In genomic region chr5:142743677-142744441, GRCh38 we compare ENCODE assay signal across 10 cellular contexts. TPM values are rescaled to one million over a fixed set of nuclear protein-coding genes. Genes with fewer than 3 reads are reported as not detected.
A peak's percentile ranks its signal among the peaks of the same experiment; 100 is the strongest.
DNase-seq lines count a peak whose midpoint lies in the region; ATAC-seq and TF ChIP-seq lines count a peak whose summit lies in the region.
"Had no signal": no experiment of that assay in that cellular context is flagged by ENCODE, and none has a peak within 500 bp of the region (broad histone marks: within the 10 kb centered on the region; RNA-seq: fewer than 3 reads in every experiment).

No MANE protein-coding gene starts in this region.

- H3K27ac ChIP-seq in IMR-90 (ENCODE audit: insufficient read depth, low read length), result no peak overlapping the region
- peak overlapping the region in 11 of 21 experiments; percentile 16 to 74 (median 47) for H3K27ac ChIP-seq in skin epidermis
- peak overlapping the region in 1 of 2 donors; percentile 49 for H3K27ac ChIP-seq in testis

- no peak overlapping the region for H3K56ac ChIP-seq in IMR-90 (ENCODE audit: extremely low read depth, insufficient read depth, low read length)

- no peak overlapping the region for H3K18ac ChIP-seq in IMR-90 (ENCODE audit: low read depth, low read length)

- no peaks in the 10 kb centered on the region for H4K20me1 ChIP-seq in IMR-90 (ENCODE audit: insufficient read depth, low read length)

- no peaks in the 10 kb centered on the region for H3K79me1 ChIP-seq in IMR-90 (ENCODE audit: low read depth in 1 of 2, low read length in 2 of 2)

- no peak overlapping the region for H3K4me2 ChIP-seq in IMR-90 (ENCODE audit: low read depth, low read length)

- no peak for TF ChIP-seq POLR2A in IMR-90 (IDR thresholded peaks at IDR 0.05; ENCODE audit: low read depth, low read length)
- TF ChIP-seq POLR2A in erythroblast (IDR thresholded peaks at IDR 0.05; ENCODE audit: low read length), result no peak
- TF ChIP-seq POLR2A in testis (IDR thresholded peaks at IDR 0.05), result no peak

- no peak overlapping the region for H3K4me3 Mint-ChIP-seq in T-helper 17 cell

- H2BK20ac ChIP-seq in IMR-90 (ENCODE audit: low read depth, low read length), result peak overlapping the region; percentile 52; the same call in 1 of the 2 replicates

- no peak overlapping the region for H3K27ac Mint-ChIP-seq in T-helper 17 cell

- POLR2A ChIA-PET in IMR-90 (lab: Charles Lee; ENCODE audit: unreplicated experiment), result no interaction called here

- peaks cover 2% of the 10 kb centered on the region for H3K36me3 Mint-ChIP-seq in T-helper 17 cell (ENCODE audit: low read depth)

- peak overlapping the region; percentile 4; the same call in 1 of the 2 replicates for H4K5ac ChIP-seq in IMR-90 (ENCODE audit: low read depth, low read length)

- H2BK120ac ChIP-seq in IMR-90 (ENCODE audit: low read depth, low read length), result no peak overlapping the region

- H2BK15ac ChIP-seq in IMR-90 (ENCODE audit: low read depth, low read length), result no peak overlapping the region

- H3K4me1 ChIP-seq in IMR-90 (ENCODE audit: control insufficient read depth, insufficient read depth, low read length), result peaks cover 4% of the 10 kb centered on the region; the same call in 1 of the 2 replicates
- peaks cover 5% of the 10 kb centered on the region for H3K4me1 ChIP-seq in testis

- no peak overlapping the region for H4K91ac ChIP-seq in IMR-90 (ENCODE audit: insufficient read depth, low read depth, low read length)

- no peaks in the 10 kb centered on the region for H3K4me1 Mint-ChIP-seq in T-helper 17 cell

- no peaks in the 10 kb centered on the region for H3K9me3 ChIP-seq in IMR-90 (ENCODE audit: control insufficient read depth, insufficient read depth, low read length)
- H3K9me3 ChIP-seq in T-helper 17 cell (ENCODE audit: control insufficient read depth, low read length, poor library complexity, severe bottlenecking), result no peaks in the 10 kb centered on the region
- no peaks in the 10 kb centered on the region for H3K9me3 ChIP-seq in testis

- no peak overlapping the region; the same call in 1 of the 2 replicates for H2AK5ac ChIP-seq in IMR-90 (ENCODE audit: low read depth, low read length)

- no peak overlapping the region for H3K9ac ChIP-seq in IMR-90 (ENCODE audit: low read depth, low read length)

- CTCF ChIA-PET in IMR-90 (lab: Yijun Ruan, JAX), result interaction anchor here (0.5 kb wide), 1 partner anchor 8 kb away, joined by 3 read pairs; no protein-coding TSS in a partner anchor

- H2BK5ac ChIP-seq in IMR-90 (ENCODE audit: low read depth, low read length, poor library complexity, severe bottlenecking), result no peak overlapping the region

- 0 out of 2 replicates have a peak, but pooled peaks cover 3% of the 10 kb centered on the region for H3K9me1 ChIP-seq in IMR-90 (ENCODE audit: insufficient read depth, low read length)

- H3K27me3 ChIP-seq in IMR-90 (ENCODE audit: control insufficient read depth, insufficient read depth, low read length) (peaks cover 10% of the 10 kb centered on the region), testis (no peaks in the 10 kb centered on the region)

- H3K23ac ChIP-seq in IMR-90 (ENCODE audit: low read depth, low read length), result peak overlapping the region; percentile 45; the same call in 1 of the 2 replicates

- TF ChIP-seq CTCF in IMR-90 (conservative IDR thresholded peaks at IDR 0.05; ENCODE audit: low read depth, low read length) (no peak), cardiac fibroblast (IDR thresholded peaks at IDR 0.05; ENCODE audit: low read depth, low read length) (no peak), testis (IDR thresholded peaks at IDR 0.05) (no peak)

- H3K4ac ChIP-seq in IMR-90 (ENCODE audit: low read depth, low read length), result 0 out of 2 replicates have a peak overlapping the region, but pooled peaks have one; percentile 20

- DNase-seq in IMR-90 (peak; percentile 31), cardiac fibroblast (ENCODE audit: low read depth in 2 of 2) (peak; percentile 52 to 78), iPS-NIHi11 (ENCODE audit: low spot score) (peak; percentile 25), amniotic stem cell (lab: John Stamatoyannopoulos, UW) (no peak), erythroblast (lab: John Stamatoyannopoulos, UW) (no peak), T-helper 17 cell (no peak), testis (no peak)
- DNase-seq: T1000 had no signal

- H3K36me3 ChIP-seq in IMR-90 (ENCODE audit: control insufficient read depth, insufficient read depth, low read length), result no peaks in the 10 kb centered on the region
- no peaks in the 10 kb centered on the region for H3K36me3 ChIP-seq in testis (ENCODE audit: low read depth, missing control alignments)

- WGBS in IMR-90 (ENCODE audit: extremely low coverage in 2 of 2, insufficient read length in 1 of 2), 2 experiments, result 83% methylated on average over 2 of the region's 6 CpGs; no CpG with 5 or more reads in 1 of the 2 experiments
- 51 to 60% methylated on average over 6 of the region's 6 CpGs for WGBS in testis, 2 donors

- H2AFZ ChIP-seq in IMR-90 (replicated peaks; ENCODE audit: low read length, poor library complexity), result peak overlapping the region; percentile 64

- dilution Hi-C loops in IMR-90 (cut with HindIII; ENCODE audit: low sequenced_read_pairs, unreplicated experiment), result no loop called here

- peak overlapping the region in 1 of 2 experiments; percentile 17; a peak in 1 of 4 replicates for H4K8ac ChIP-seq in IMR-90 (ENCODE audit: low read depth in 2 of 2, low read length in 2 of 2)

- H2AK9ac ChIP-seq in IMR-90 (replicated peaks; ENCODE audit: low read depth, low read length, poor library complexity), result no peak overlapping the region

- ATAC-seq in IMR-90 (ENCODE audit: low read depth) (peak; percentile 21; the same call in 1 of the 2 replicates), T-helper 17 cell (no peak)

- intact Hi-C loops in IMR-90 (cut with micrococcal nuclease) (no loop called here), testis (cut with DNase I; ENCODE audit: low total_unique reads) (no loop called here)

- TF ChIP-seq RAD21 in IMR-90 (IDR thresholded peaks at IDR 0.05; ENCODE audit: low read length), result no peak

- H3K4me3 ChIP-seq in IMR-90 (ENCODE audit: insufficient read depth, low read depth, low read length), result no peak overlapping the region
- no peak overlapping the region for H3K4me3 ChIP-seq in cardiac fibroblast (replicated peaks in 1 of 2; ENCODE audit: low read depth in 2 of 2, low read length in 2 of 2)
- no peak overlapping the region for H3K4me3 ChIP-seq in skin epidermis
- no peak overlapping the region for H3K4me3 ChIP-seq in testis

- BruUV-seq in IMR-90 (replicated peaks; lab: Mats Ljungman, UMichigan), result no TSS peak

- in situ Hi-C loops in IMR-90 (cut with MboI; ENCODE audit: low sequenced_read_pairs), result no loop called here

- H3K14ac ChIP-seq in IMR-90 (replicated peaks; ENCODE audit: low read depth, low read length), result 0 out of 2 replicates have a peak overlapping the region, but pooled peaks have one; percentile 81

- peaks cover 41% of the 10 kb centered on the region for H3K27me3 Mint-ChIP-seq in T-helper 17 cell

TF ChIP-seq in IMR-90, 13 proteins besides CTCF, POLR2A, EP300 and RAD21:
- TF ChIP-seq FOS (IDR thresholded peaks at IDR 0.05; ENCODE audit: low read depth, low read length) (peak; percentile 44; the same call in 1 of the 2 replicates), RFX5 (IDR thresholded peaks at IDR 0.05; ENCODE audit: low read depth, low read length) (no peak)

RNA-seq across cellular contexts. Expression of gene ARHGAP26, which starts 26.3 kb away (rescaled TPM):
- total RNA-seq in IMR-90 (2012; rRNA removed) (0.54 and 0.56 TPM in 2 replicates), T-helper 17 cell (10 to 100 TPM; 21.3 to 22.7 TPM), testis (10 to 100 TPM; 95.7 to 98.7 TPM)
- polyA plus RNA-seq in IMR-90 (2012; rRNA removed) (0.27 and 0.56 TPM in 2 replicates), testis (ENCODE audit: insufficient read depth, low read depth, low replicate concordance) (33.8 TPM)
- 0.06 and 0.13 TPM in 2 replicates for polyA plus RNA-seq in IMR-90 (2012; cell fraction: cytosol; rRNA removed)
- 0.40 and 2.1 TPM in 2 replicates for polyA plus RNA-seq in IMR-90 (2012; cell fraction: nucleus; rRNA removed; ENCODE audit: low replicate concordance)

RNA-seq across cellular contexts. Expression of gene FGF1, which starts 58.0 kb away (rescaled TPM):
- total RNA-seq in IMR-90 (2012; rRNA removed), result 7.7 and 8.1 TPM in 2 replicates
- 7.6 and 8.5 TPM in 2 replicates for polyA plus RNA-seq in IMR-90 (2012; rRNA removed)
- polyA plus RNA-seq in IMR-90 (2012; cell fraction: cytosol; rRNA removed), result 2.3 and 3.6 TPM in 2 replicates
- polyA plus RNA-seq in IMR-90 (2012; cell fraction: nucleus; rRNA removed; ENCODE audit: low replicate concordance), result 0.82 and 5.7 TPM in 2 replicates
- total RNA-seq in T-helper 17 cell, result not detected
- total RNA-seq in testis, result 1 to 10 TPM; 2.2 to 4.4 TPM
- polyA plus RNA-seq in testis (ENCODE audit: insufficient read depth, low read depth, low replicate concordance), result 1.9 TPM
- total RNA-seq: NCI-H460 had no signal

Comparison
In these comparisons a context has a peak if more than half of its experiments do, and no peak if none do; other contexts are left out.
1. DNase-seq: peak in IMR-90 (single experiment), cardiac fibroblast (2 of 2) and iPS-NIHi11 (single experiment); none in amniotic stem cell (single experiment), erythroblast (0 of 2), T-helper 17 cell (0 of 3) and testis (single experiment).
2. RNA of gene ARHGAP26, which starts 26.3 kb away (total RNA-seq): 95.7 to 98.7 TPM in testis and 21.3 to 22.7 TPM in T-helper 17 cell; 0.54 to 0.56 TPM in IMR-90; every median in the first group is over 10 times any median in the second.